In genomic region chr5:171573021-171573420, GRCh38 we compare ENCODE assay signal across 17 cellular contexts.
DNase-seq lines count a peak whose midpoint lies in the region; ATAC-seq and TF ChIP-seq lines count a peak whose summit lies in the region.
"Had no signal": no experiment of that assay in that cellular context is flagged by ENCODE, and none has a peak within 500 bp of the region (broad histone marks: within the 10 kb centered on the region; RNA-seq: fewer than 3 reads in every experiment).

No MANE protein-coding gene starts in this region.

- H3K4me1 Mint-ChIP-seq in type B pancreatic cell (ENCODE audit: unreplicated experiment) = peaks cover 5% of the 10 kb centered on the region
- peaks cover 13% of the 10 kb centered on the region for H3K4me1 Mint-ChIP-seq in MCF 10A (ENCODE audit: insufficient read depth, unreplicated experiment)
- H3K4me1 Mint-ChIP-seq: CD4-positive, alpha-beta memory T cell had no signal

- BruUV-seq in MCF 10A (replicated peaks; lab: Mats Ljungman, UMichigan) = no TSS peak

- H3K36me3 ChIP-seq in heart left ventricle (no peaks in the 10 kb centered on the region), heart right ventricle (no peaks in the 10 kb centered on the region)

- H3K4me1 ChIP-seq in heart left ventricle (peaks cover 0 to 24% (median 1%) of the 10 kb centered on the region in 12 donors), heart right ventricle (peaks cover 0 to 28% (median 7%) of the 10 kb centered on the region in 9 donors)

- intact Hi-C loops in heart left ventricle (cut with DNase I) (loop anchor here in 5 of 10 donors (10.0 kb wide), 2 partner anchors 78 to 148 kb away; no protein-coding TSS in a partner anchor), cardiac septum (cut with DNase I) (loop anchor here (2.0 to 5.0 kb wide), 2 partner anchors 22 to 76 kb away; no protein-coding TSS in a partner anchor), heart right ventricle (cut with DNase I) (loop anchor here in 1 of 10 donors (10.0 kb wide), 1 partner anchor 148 kb away; no protein-coding TSS in a partner anchor), left ventricle myocardium superior (cut with micrococcal nuclease) (no loop called here), MCF 10A (cut with micrococcal nuclease) (no loop called here)

- POLR2A ChIA-PET in MCF 10A (lab: Yijun Ruan, JAX) = interaction anchor here (0.9 to 2.4 kb wide), 4 partner anchors 11 to 75 kb away, joined by 3 to 9 read pairs (median 5); no protein-coding TSS in a partner anchor

- H3K9me3 Mint-ChIP-seq in type B pancreatic cell (peaks cover 4% of the 10 kb centered on the region), MCF 10A (ENCODE audit: unreplicated experiment) (peaks cover 22% of the 10 kb centered on the region)

- H3K27me3 Mint-ChIP-seq in type B pancreatic cell = peaks cover 10% of the 10 kb centered on the region
- peaks cover 2% of the 10 kb centered on the region for H3K27me3 Mint-ChIP-seq in MCF 10A (ENCODE audit: insufficient read depth, unreplicated experiment)

- no peak for TF ChIP-seq CTCF in heart left ventricle (IDR thresholded peaks at IDR 0.05)
- TF ChIP-seq CTCF in heart right ventricle (IDR thresholded peaks at IDR 0.05) = no peak
- no peak for TF ChIP-seq CTCF in type B pancreatic cell (conservative IDR thresholded peaks at IDR 0.05)
- no peak for TF ChIP-seq CTCF in MCF 10A (IDR thresholded peaks at IDR 0.05; ENCODE audit: unreplicated experiment)

- TF ChIP-seq POLR2A in heart left ventricle (IDR thresholded peaks at IDR 0.05) = no peak

- H3K27me3 ChIP-seq in heart left ventricle = no peaks in the 10 kb centered on the region
- H3K27me3 ChIP-seq in heart right ventricle = no peaks in the 10 kb centered on the region

- ATAC-seq in heart left ventricle (peak; percentile 80 to 86 (median 83)), heart right ventricle (peak in 7 of 8 donors; percentile 34 to 87 (median 79)), left ventricle myocardium superior (peak; percentile 91)
- ATAC-seq: HCT116 had no signal

- whole genome bisulfite sequencing in heart left ventricle, 4 donors = 53 to 69% (median 54%) methylated on average over 2 of the region's 2 CpGs
- WGBS in heart right ventricle, 2 donors = 46 to 59% methylated on average over 2 of the region's 2 CpGs

- H3K27ac ChIP-seq in heart left ventricle = peak overlapping the region in 8 of 12 donors; percentile 39 to 78 (median 56)
- peak overlapping the region in 7 of 10 donors; percentile 28 to 70 (median 49) for H3K27ac ChIP-seq in heart right ventricle

- H3K4me3 ChIP-seq in heart left ventricle (no peak overlapping the region), heart right ventricle (no peak overlapping the region)
- H3K4me3 ChIP-seq: GM23338 had no signal

- H3K36me3 Mint-ChIP-seq in type B pancreatic cell (no peaks in the 10 kb centered on the region), MCF 10A (ENCODE audit: insufficient read depth, unreplicated experiment) (no peaks in the 10 kb centered on the region)
- H3K36me3 Mint-ChIP-seq: CD4-positive, alpha-beta memory T cell had no signal

- DNase-seq in heart left ventricle (peak in 1 of 5 donors; percentile 56), cardiac septum (ENCODE audit: low spot score) (no peak), heart right ventricle (no peak), left ventricle myocardium superior (no peak), type B pancreatic cell (ENCODE audit: extremely low spot score, unreplicated experiment) (peak; percentile 31), MCF 10A (ENCODE audit: unreplicated experiment) (no peak), globus pallidus (ENCODE audit: low spot score) (no peak)
- DNase-seq: C1 segment of cervical spinal cord; Calu3; CD4-positive, alpha-beta memory T cell; COR-L47; DMS53; DMS79 treated with DMSO at 0.1 percent for 48 hours; GF-D8; H9 had no signal

- CTCF ChIA-PET in MCF 10A (lab: Yijun Ruan, JAX) = interaction anchor here (0.7 to 1.0 kb wide), 2 partner anchors 52 to 89 kb away, joined by 3 read pairs; no protein-coding TSS in a partner anchor

- H3K9me3 ChIP-seq in heart left ventricle = peaks cover 0 to 28% (median 16%) of the 10 kb centered on the region in 12 donors
- peaks cover 0 to 40% (median 13%) of the 10 kb centered on the region in 11 donors for H3K9me3 ChIP-seq in heart right ventricle

- H3K27ac Mint-ChIP-seq in type B pancreatic cell (no peak overlapping the region), MCF 10A (ENCODE audit: low read depth, unreplicated experiment) (no peak overlapping the region)
- H3K27ac Mint-ChIP-seq: CD4-positive, alpha-beta memory T cell; GM23338; H9 had no signal

- H3K4me3 Mint-ChIP-seq in type B pancreatic cell (no peak overlapping the region), MCF 10A (ENCODE audit: unreplicated experiment) (no peak overlapping the region)
- H3K4me3 Mint-ChIP-seq: CD4-positive, alpha-beta memory T cell; GM23338; H9 had no signal
